Comparison of ENCODE assay signal across 20 cellular contexts in the genomic region with DNA sequence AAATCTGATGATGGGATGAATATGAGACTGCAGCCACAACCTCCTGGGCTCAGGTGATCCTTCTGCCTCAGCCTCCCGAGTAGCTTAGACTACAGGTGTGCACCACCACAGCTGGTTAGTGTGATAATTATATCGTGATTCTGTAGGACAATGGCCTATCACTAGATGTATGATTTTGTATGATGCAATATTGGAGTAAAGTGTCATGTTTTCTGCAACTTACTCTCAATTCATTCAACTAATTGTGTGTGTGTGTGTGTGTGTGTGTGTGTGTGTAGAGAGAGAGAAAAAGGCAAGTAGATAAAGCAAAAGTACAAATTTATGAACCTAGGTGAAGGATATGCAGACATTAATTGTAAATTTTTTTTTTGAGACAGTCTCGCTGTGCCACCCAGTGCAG. TPM values are rescaled to one million over a fixed set of nuclear protein-coding genes. Genes with fewer than 3 reads are reported as not detected.
DNase-seq lines count a peak whose midpoint lies in the region; ATAC-seq and TF ChIP-seq lines count a peak whose summit lies in the region.
"Had no signal": no experiment of that assay in that cellular context is flagged by ENCODE, and none has a peak within 500 bp of the region (broad histone marks: within the 10 kb centered on the region; RNA-seq: fewer than 3 reads in every experiment).

No MANE protein-coding gene starts in this region.

- H2BK120ac ChIP-seq in IMR-90 (ENCODE audit: low read depth, low read length) = no peak overlapping the region

- H3K9me3 ChIP-seq in Caco-2 = no peaks in the 10 kb centered on the region
- no peaks in the 10 kb centered on the region for H3K9me3 ChIP-seq in IMR-90 (ENCODE audit: control insufficient read depth, insufficient read depth, low read length)
- H3K9me3 ChIP-seq: SK-N-SH had no signal

- H3K27ac Mint-ChIP-seq in activated naive CD4-positive, alpha-beta T cell treated with anti-CD3 and anti-CD28 coated beads, Interleukin-2, amount 10 ng/mL, durations not matched to agents 7 days and 5 days = peak overlapping the region; percentile 20
- H3K27ac Mint-ChIP-seq in Caco-2 (ENCODE audit: unreplicated experiment) = peak overlapping the region; percentile 57
- peak overlapping the region; percentile 11 for H3K27ac Mint-ChIP-seq in memory B cell
- no peak overlapping the region for H3K27ac Mint-ChIP-seq in Calu3 (ENCODE audit: unreplicated experiment)
- H3K27ac Mint-ChIP-seq: B cell had no signal

- WGBS in IMR-90 (ENCODE audit: extremely low coverage in 2 of 2, insufficient read length in 1 of 2), 2 experiments = 100% methylated on average over 1 of the region's 3 CpGs; no CpG with 5 or more reads in 1 of the 2 experiments

- H3K4me1 Mint-ChIP-seq in activated naive CD4-positive, alpha-beta T cell treated with anti-CD3 and anti-CD28 coated beads, Interleukin-2, amount 10 ng/mL, durations not matched to agents 7 days and 5 days = peaks cover 12% of the 10 kb centered on the region
- no peaks in the 10 kb centered on the region for H3K4me1 Mint-ChIP-seq in Caco-2 (ENCODE audit: low read depth, unreplicated experiment)
- peaks cover 14% of the 10 kb centered on the region for H3K4me1 Mint-ChIP-seq in memory B cell
- no peaks in the 10 kb centered on the region for H3K4me1 Mint-ChIP-seq in Calu3 (ENCODE audit: low read depth, unreplicated experiment)

- H3K27me3 ChIP-seq in Caco-2 (replicated peaks; ENCODE audit: control insufficient read depth, insufficient read depth, low read length) = no peaks in the 10 kb centered on the region
- no peaks in the 10 kb centered on the region for H3K27me3 ChIP-seq in IMR-90 (ENCODE audit: control insufficient read depth, insufficient read depth, low read length)

- no peak overlapping the region for H4K5ac ChIP-seq in IMR-90 (ENCODE audit: low read depth, low read length)

- TF ChIP-seq POLR2A in IMR-90 (IDR thresholded peaks at IDR 0.05; ENCODE audit: low read depth, low read length) = no peak

- H3K9ac ChIP-seq in IMR-90 (ENCODE audit: low read depth, low read length) = no peak overlapping the region
- H3K9ac ChIP-seq: SK-N-SH had no signal

- no peaks in the 10 kb centered on the region for H3K27me3 Mint-ChIP-seq in activated naive CD4-positive, alpha-beta T cell treated with anti-CD3 and anti-CD28 coated beads, Interleukin-2, amount 10 ng/mL, durations not matched to agents 7 days and 5 days
- H3K27me3 Mint-ChIP-seq in Caco-2 (ENCODE audit: insufficient read depth, unreplicated experiment) (no peaks in the 10 kb centered on the region), memory B cell (no peaks in the 10 kb centered on the region), Calu3 (ENCODE audit: unreplicated experiment) (no peaks in the 10 kb centered on the region)
- H3K27me3 Mint-ChIP-seq: B cell; CD8-positive, alpha-beta memory T cell had no signal

- dilution Hi-C loops in IMR-90 (cut with HindIII; ENCODE audit: low sequenced_read_pairs, unreplicated experiment) = no loop called here

- TF ChIP-seq CTCF in Caco-2 (IDR thresholded peaks at IDR 0.05; ENCODE audit: insufficient read depth in 1 of 2, low read depth in 1 of 2, low read length in 1 of 2, severe bottlenecking in 1 of 2, unreplicated experiment in 1 of 2) = no peak
- TF ChIP-seq CTCF in IMR-90 (conservative IDR thresholded peaks at IDR 0.05; ENCODE audit: low read depth, low read length) = no peak
- no peak for TF ChIP-seq CTCF in Calu3 (IDR thresholded peaks at IDR 0.05; ENCODE audit: unreplicated experiment)

- intact Hi-C loops in Caco-2 (cut with micrococcal nuclease; ENCODE audit: unreplicated experiment) = no loop called here
- intact Hi-C loops in IMR-90 (cut with micrococcal nuclease) = loop anchor here (10.0 kb wide), 1 partner anchor 54 kb away; no protein-coding TSS in a partner anchor
- intact Hi-C loops in posterior cingulate gyrus (cut with DNase I) = no loop called here
- intact Hi-C loops in Calu3 (cut with micrococcal nuclease; ENCODE audit: unreplicated experiment) = no loop called here

- H3K27ac ChIP-seq in IMR-90 (ENCODE audit: insufficient read depth, low read length) = no peak overlapping the region
- H3K27ac ChIP-seq: C4-2B had no signal

- H3K4ac ChIP-seq in IMR-90 (ENCODE audit: low read depth, low read length) = no peak overlapping the region

- H3K4me2 ChIP-seq in IMR-90 (ENCODE audit: low read depth, low read length) = no peak overlapping the region
- H3K4me2 ChIP-seq: SK-N-SH had no signal

- no peak for TF ChIP-seq RAD21 in IMR-90 (IDR thresholded peaks at IDR 0.05; ENCODE audit: low read length)

- H3K36me3 Mint-ChIP-seq in activated naive CD4-positive, alpha-beta T cell treated with anti-CD3 and anti-CD28 coated beads, Interleukin-2, amount 10 ng/mL, durations not matched to agents 7 days and 5 days = peaks cover 35% of the 10 kb centered on the region
- peaks cover 68% of the 10 kb centered on the region for H3K36me3 Mint-ChIP-seq in Caco-2 (ENCODE audit: insufficient read depth, unreplicated experiment)
- peaks cover 27% of the 10 kb centered on the region for H3K36me3 Mint-ChIP-seq in memory B cell
- peaks cover 11% of the 10 kb centered on the region for H3K36me3 Mint-ChIP-seq in Calu3 (ENCODE audit: insufficient read depth, unreplicated experiment)

- no peak overlapping the region for H2BK15ac ChIP-seq in IMR-90 (ENCODE audit: low read depth, low read length)

- POLR2A ChIA-PET in Caco-2 (lab: Charles Lee) = no interaction called here
- POLR2A ChIA-PET in IMR-90 (lab: Charles Lee; ENCODE audit: unreplicated experiment) = interaction anchor here (0.6 kb wide), 1 partner anchor 10 kb away, joined by 4 read pairs; the partner anchor contains the start of gene RAD52

- no peak overlapping the region for H3K14ac ChIP-seq in IMR-90 (replicated peaks; ENCODE audit: low read depth, low read length)

- H2AK9ac ChIP-seq in IMR-90 (replicated peaks; ENCODE audit: low read depth, low read length, poor library complexity) = no peak overlapping the region

- no peak overlapping the region for H3K56ac ChIP-seq in IMR-90 (ENCODE audit: extremely low read depth, insufficient read depth, low read length)

- no TSS peak for BruUV-seq in Caco-2 (replicated peaks; lab: Mats Ljungman, UMichigan)
- no TSS peak for BruUV-seq in IMR-90 (replicated peaks; lab: Mats Ljungman, UMichigan)
- no TSS peak for BruUV-seq in Calu3 (replicated peaks; lab: Mats Ljungman, UMichigan)

- no peak overlapping the region for H3K4me3 Mint-ChIP-seq in activated naive CD4-positive, alpha-beta T cell treated with anti-CD3 and anti-CD28 coated beads, Interleukin-2, amount 10 ng/mL, durations not matched to agents 7 days and 5 days
- H3K4me3 Mint-ChIP-seq in Caco-2 (ENCODE audit: unreplicated experiment) = no peak overlapping the region
- no peak overlapping the region for H3K4me3 Mint-ChIP-seq in memory B cell
- H3K4me3 Mint-ChIP-seq in Calu3 (ENCODE audit: low read depth, unreplicated experiment) = no peak overlapping the region
- H3K4me3 Mint-ChIP-seq: B cell; CD8-positive, alpha-beta memory T cell had no signal

- no peak overlapping the region for H2BK20ac ChIP-seq in IMR-90 (ENCODE audit: low read depth, low read length)

- H3K79me1 ChIP-seq in IMR-90 (ENCODE audit: low read depth in 1 of 2, low read length in 2 of 2) = peaks cover 31 to 42% of the 10 kb centered on the region in 2 experiments

- no peak for DNase-seq in activated naive CD4-positive, alpha-beta T cell treated with anti-CD3 and anti-CD28 coated beads, Interleukin-2, amount 10 ng/mL, durations not matched to agents 7 days and 5 days
- DNase-seq in activated naive CD4-positive, alpha-beta T cell treated with Interleukin-2 at 50 U/mL for 16 hours = no peak
- DNase-seq in Caco-2 = no peak
- DNase-seq in IMR-90 = no peak
- DNase-seq in memory B cell (ENCODE audit: low spot score in 2 of 2) = no peak
- no peak for DNase-seq in posterior cingulate gyrus
- DNase-seq in Calu3 = no peak
- DNase-seq: CD8-positive, alpha-beta memory T cell; DMS153; DND-41; KBM-7; MM.1S; NCI-H2029; NCI-H446; NCI-H524 treated with DMSO at 0.1 percent for 48 hours; NCI-H774; PC-3; SK-N-SH had no signal

- no peaks in the 10 kb centered on the region for H3K9me3 Mint-ChIP-seq in activated naive CD4-positive, alpha-beta T cell treated with anti-CD3 and anti-CD28 coated beads, Interleukin-2, amount 10 ng/mL, durations not matched to agents 7 days and 5 days
- H3K9me3 Mint-ChIP-seq in Caco-2 (ENCODE audit: unreplicated experiment) (no peaks in the 10 kb centered on the region), memory B cell (no peaks in the 10 kb centered on the region), Calu3 (ENCODE audit: low read depth, unreplicated experiment) (no peaks in the 10 kb centered on the region)
- H3K9me3 Mint-ChIP-seq: CD8-positive, alpha-beta memory T cell had no signal

- peaks cover 10% of the 10 kb centered on the region; the same call in 1 of the 2 replicates for H3K9me1 ChIP-seq in IMR-90 (ENCODE audit: insufficient read depth, low read length)

- H3K4me3 ChIP-seq in Caco-2 (ENCODE audit: low read depth, low read length) (no peak overlapping the region), IMR-90 (ENCODE audit: insufficient read depth, low read depth, low read length) (no peak overlapping the region)

- ATAC-seq in IMR-90 (ENCODE audit: low read depth) (no peak), memory B cell (ENCODE audit: low read depth) (no peak)
- ATAC-seq: PC-3 had no signal

- H3K18ac ChIP-seq in IMR-90 (ENCODE audit: low read depth, low read length) = no peak overlapping the region

- H4K91ac ChIP-seq in IMR-90 (ENCODE audit: insufficient read depth, low read depth, low read length) = no peak overlapping the region

- H2AFZ ChIP-seq in IMR-90 (replicated peaks; ENCODE audit: low read length, poor library complexity) = no peak overlapping the region

- no peak overlapping the region for H3K23ac ChIP-seq in IMR-90 (ENCODE audit: low read depth, low read length)

- H3K36me3 ChIP-seq in Caco-2 (ENCODE audit: control insufficient read depth, insufficient read depth, low read length) = peaks cover 1% of the 10 kb centered on the region
- peaks cover 7% of the 10 kb centered on the region for H3K36me3 ChIP-seq in IMR-90 (ENCODE audit: control insufficient read depth, insufficient read depth, low read length)

- H2BK5ac ChIP-seq in IMR-90 (ENCODE audit: low read depth, low read length, poor library complexity, severe bottlenecking) = no peak overlapping the region

- no peaks in the 10 kb centered on the region for H3K4me1 ChIP-seq in Caco-2
- no peaks in the 10 kb centered on the region for H3K4me1 ChIP-seq in IMR-90 (ENCODE audit: control insufficient read depth, insufficient read depth, low read length)

- H4K8ac ChIP-seq in IMR-90 (ENCODE audit: low read depth in 2 of 2, low read length in 2 of 2) = no peak overlapping the region

- in situ Hi-C loops in IMR-90 (cut with MboI; ENCODE audit: low sequenced_read_pairs) = no loop called here

- CTCF ChIA-PET in activated naive CD4-positive, alpha-beta T cell treated with anti-CD3 and anti-CD28 coated beads, Interleukin-2, amount 10 ng/mL, durations not matched to agents 7 days and 5 days (lab: Charles Lee) = interaction anchor here (1.0 to 1.4 kb wide), 2 partner anchors 8 to 154 kb away, joined by 3 read pairs; no protein-coding TSS in a partner anchor
- CTCF ChIA-PET in Caco-2 (lab: Charles Lee) (no interaction called here), IMR-90 (lab: Yijun Ruan, JAX) (no interaction called here), Calu3 (lab: Charles Lee) (interaction anchor here (0.6 kb wide), 1 partner anchor 206 kb away, joined by 5 read pairs; no protein-coding TSS in a partner anchor)

- no peaks in the 10 kb centered on the region; the same call in 1 of the 2 replicates for H4K20me1 ChIP-seq in IMR-90 (ENCODE audit: insufficient read depth, low read length)

- H2AK5ac ChIP-seq in IMR-90 (ENCODE audit: low read depth, low read length) = no peak overlapping the region

RNA-seq across cellular contexts. Expression of gene RAD52, which starts 10.7 kb away (rescaled TPM):
- total RNA-seq in Caco-2 (2022) (53.8 and 53.9 TPM in 2 replicates), IMR-90 (2012; rRNA removed) (9.7 and 11.3 TPM in 2 replicates), Calu3 (2022) (22.2 and 27.1 TPM in 2 replicates)
- polyA plus RNA-seq in IMR-90 (2012; rRNA removed) = 9.3 and 10.7 TPM in 2 replicates
- 3.9 and 5.7 TPM in 2 replicates for polyA plus RNA-seq in IMR-90 (2012; cell fraction: cytosol; rRNA removed)
- 42.8 and 44.2 TPM in 2 replicates for polyA plus RNA-seq in IMR-90 (2012; cell fraction: nucleus; rRNA removed; ENCODE audit: low replicate concordance)

RNA-seq across cellular contexts. Expression of gene ERC1, which starts 52.2 kb away (rescaled TPM):
- total RNA-seq in Caco-2 (2022) = 88.4 and 111 TPM in 2 replicates
- total RNA-seq in IMR-90 (2012; rRNA removed) = 25.6 and 27.8 TPM in 2 replicates
- polyA plus RNA-seq in IMR-90 (2012; rRNA removed) = 11.2 and 11.6 TPM in 2 replicates
- polyA plus RNA-seq in IMR-90 (2012; cell fraction: cytosol; rRNA removed) = 3.9 and 5.0 TPM in 2 replicates
- polyA plus RNA-seq in IMR-90 (2012; cell fraction: nucleus; rRNA removed; ENCODE audit: low replicate concordance) = 4.5 and 8.7 TPM in 2 replicates
- total RNA-seq in Calu3 (2022) = 36.0 and 39.4 TPM in 2 replicates

Comparison
In these comparisons a context has a peak if more than half of its experiments do, and no peak if none do; other contexts are left out.
1. CTCF ChIA-PET loops: an anchor here in activated naive CD4-positive, alpha-beta T cell treated with anti-CD3 and anti-CD28 coated beads, Interleukin-2, amount 10 ng/mL, durations not matched to agents 7 days and 5 days (1.0 to 1.4 kb wide) and Calu3 (0.6 kb wide); none called in Caco-2 and IMR-90.